33 cellular contexts compared by ENCODE assay signal in the genomic region with DNA sequence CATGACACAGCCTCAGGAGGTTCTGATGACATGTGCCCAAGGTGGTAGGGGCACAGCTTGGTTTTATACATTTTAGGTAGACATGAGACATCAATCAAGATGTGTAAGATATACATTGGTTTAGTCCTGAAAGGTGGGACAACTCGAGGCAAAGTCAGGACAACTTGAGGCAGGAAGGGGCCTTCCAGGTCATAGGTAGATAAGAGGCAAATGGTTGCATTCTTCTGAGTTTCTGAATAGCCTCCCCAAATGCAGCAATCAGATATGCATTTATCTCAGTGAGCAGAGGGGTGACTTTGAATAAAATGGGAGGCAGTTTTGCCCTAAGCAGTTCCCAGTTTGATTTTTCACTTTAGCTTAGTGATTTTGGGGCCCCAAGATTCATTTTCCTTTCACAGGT.
DNase-seq lines count a peak whose midpoint lies in the region; ATAC-seq, FAIRE-seq and TF ChIP-seq lines count a peak whose summit lies in the region.
"Had no signal": no experiment of that assay in that cellular context is flagged by ENCODE, and none has a peak within 500 bp of the region (broad histone marks: within the 10 kb centered on the region; RNA-seq: fewer than 3 reads in every experiment).

No MANE protein-coding gene starts in this region.

- FAIRE-seq in K562 (lab: Jason Lieb, UNC) = no peak
- FAIRE-seq: A204.1, A549, D721Med had no signal

- no TSS peak for BruUV-seq in K562 (replicated peaks; lab: Mats Ljungman, UMichigan)

- H3K4me1 ChIP-seq in K562 (replicated peaks in 1 of 2; ENCODE audit: control insufficient read depth in 2 of 2, insufficient read depth in 2 of 2, low read length in 2 of 2) = peaks cover 0 to 6% of the 10 kb centered on the region in 2 experiments; a peak in 1 of 5 replicates
- H3K4me1 ChIP-seq: A549, BE2C, BLaER1, Caco-2 had no signal

- H4K20me1 ChIP-seq in K562 (replicated peaks; ENCODE audit: control insufficient read depth, insufficient read depth, low read length) = no peaks in the 10 kb centered on the region
- H4K20me1 ChIP-seq: BLaER1; BLaER1 treated with 17β-estradiol and CSF1 and Interleukin-3, amounts not matched to agents 10 nM and 100 nM had no signal

- CTCF ChIA-PET in K562 (lab: Yijun Ruan, JAX; ENCODE audit: low intra/inter-chr PET ratio) = no interaction called here

- H3K36me3 Mint-ChIP-seq in activated CD4-positive, alpha-beta T cell treated with anti-CD3 and anti-CD28 coated beads, Interleukin-2, amount 10 ng/mL, durations not matched to agents 24 days and 14 days (ENCODE audit: low read depth) = no peaks in the 10 kb centered on the region
- H3K36me3 Mint-ChIP-seq: CD14-positive monocyte; CD4-positive, CD25-positive, alpha-beta regulatory T cell; CD8-positive, alpha-beta T cell had no signal

- H3K79me2 ChIP-seq in K562 (ENCODE audit: control insufficient read depth, insufficient read depth, low read length) = no peaks in the 10 kb centered on the region

- ATAC-seq in K562 = no peak
- ATAC-seq: A549; CD8-positive, alpha-beta T cell had no signal

- in situ Hi-C loops in K562 (cut with MboI) = no loop called here

- TF ChIP-seq POLR2A in K562 (conservative IDR thresholded peaks at IDR 0.05) = no peak

- H3K4me3 Mint-ChIP-seq in activated CD4-positive, alpha-beta T cell treated with anti-CD3 and anti-CD28 coated beads, Interleukin-2, amount 10 ng/mL, durations not matched to agents 24 days and 14 days = no peak overlapping the region
- H3K4me3 Mint-ChIP-seq: B cell; CD14-positive monocyte; CD4-positive, alpha-beta memory T cell; CD4-positive, alpha-beta T cell; CD4-positive, CD25-positive, alpha-beta regulatory T cell; CD8-positive, alpha-beta memory T cell; CD8-positive, alpha-beta T cell had no signal

- no peak overlapping the region for H3K27ac ChIP-seq in K562 (ENCODE audit: extremely low read depth, low read depth, low read length)
- H3K27ac ChIP-seq: 22Rv1; A549; BLaER1; BLaER1 treated with 17β-estradiol and CSF1 and Interleukin-3, amounts not matched to agents 10 nM and 100 nM; C4-2B had no signal

- H3K9me3 Mint-ChIP-seq in activated CD4-positive, alpha-beta T cell treated with anti-CD3 and anti-CD28 coated beads, Interleukin-2, amount 10 ng/mL, durations not matched to agents 24 days and 14 days = peaks cover 3% of the 10 kb centered on the region

- peaks cover 0 to 3% of the 10 kb centered on the region in 2 experiments; a peak in 1 of 5 replicates for H3K27me3 ChIP-seq in K562 (ENCODE audit: control insufficient read depth in 2 of 2, insufficient read depth in 2 of 2, low read length in 2 of 2)
- H3K27me3 ChIP-seq: BE2C; BLaER1; BLaER1 treated with 17β-estradiol and CSF1 and Interleukin-3, amounts not matched to agents 10 nM and 100 nM had no signal

- H3K9ac ChIP-seq in K562 (ENCODE audit: insufficient read depth in 1 of 2, low read depth in 2 of 2, low read length in 2 of 2) = no peak overlapping the region
- H3K9ac ChIP-seq: BLaER1; BLaER1 treated with 17β-estradiol and CSF1 and Interleukin-3, amounts not matched to agents 10 nM and 100 nM had no signal

- H3K4me2 ChIP-seq in K562 (ENCODE audit: insufficient read depth, low read length) = no peak overlapping the region
- H3K4me2 ChIP-seq: A549; BLaER1; BLaER1 treated with 17β-estradiol and CSF1 and Interleukin-3, amounts not matched to agents 10 nM and 100 nM had no signal

- peak; percentile 2 for DNase-seq in OCI-M1 (lab: John Stamatoyannopoulos, UW)
- DNase-seq in K562 (ENCODE audit: extremely low read depth in 1 of 4, low spot score in 3 of 4) = peak in 1 of 4 experiments; percentile 10
- DNase-seq in activated CD4-positive, alpha-beta T cell treated with anti-CD3 and anti-CD28 coated beads, Interleukin-2, amount 50 U/mL, for 4 hours = no peak
- DNase-seq in activated CD4-positive, alpha-beta T cell treated with anti-CD3 and anti-CD28 coated beads, Interleukin-2, amount 10 ng/mL, durations not matched to agents 24 days and 14 days = no peak
- DNase-seq: 8988T; ACHN; AML-193; BE2C; C1 segment of cervical spinal cord; Caco-2; Calu3; CD4-positive, alpha-beta memory T cell; CD4-positive, alpha-beta T cell; CD4-positive, CD25-positive, alpha-beta regulatory T cell; CD8-positive, alpha-beta memory T cell; CD8-positive, alpha-beta T cell; COR-L47; DMS 273 treated with DMSO at 0.1 percent for 48 hours; DMS153; DMS53; DMS79; DMS79 treated with DMSO at 0.1 percent for 48 hours; DND-41; EL had no signal

- TF ChIP-seq EP300 in K562 (IDR thresholded peaks at IDR 0.05; ENCODE audit: low read length) = peak; percentile 83

- no peaks in the 10 kb centered on the region; the same call in 1 of the 2 replicates for H3K9me3 ChIP-seq in K562 (replicated peaks; ENCODE audit: control insufficient read depth, insufficient read depth, low read depth, low read length)
- H3K9me3 ChIP-seq: BE2C had no signal

- no peak for TF ChIP-seq CTCF in K562 (IDR thresholded peaks at IDR 0.05 in 2 of 3, conservative IDR thresholded peaks at IDR 0.05 in 1 of 3; ENCODE audit: insufficient read depth in 2 of 3, low read depth in 1 of 3, low read length in 3 of 3)

- H3K4me1 Mint-ChIP-seq in activated CD4-positive, alpha-beta T cell treated with anti-CD3 and anti-CD28 coated beads, Interleukin-2, amount 10 ng/mL, durations not matched to agents 24 days and 14 days = no peaks in the 10 kb centered on the region
- H3K4me1 Mint-ChIP-seq: B cell; CD14-positive monocyte; CD4-positive, alpha-beta memory T cell; CD4-positive, CD25-positive, alpha-beta regulatory T cell; CD8-positive, alpha-beta memory T cell had no signal

- no peaks in the 10 kb centered on the region for H3K9me1 ChIP-seq in K562 (ENCODE audit: control insufficient read depth, insufficient read depth, low read length)

- POLR2A ChIA-PET in K562 (lab: Yijun Ruan, JAX) = interaction anchor here (0.6 kb wide), 1 partner anchor 572 kb away, joined by 3 read pairs; no protein-coding TSS in a partner anchor

- H2AFZ ChIP-seq in K562 (ENCODE audit: low read depth, low read length) = no peak overlapping the region

- TF ChIP-seq RAD21 in K562 (CRISPR knock-in tag; conservative IDR thresholded peaks at IDR 0.05 in 1 of 2, IDR thresholded peaks at IDR 0.05 in 1 of 2) = no peak

- no peaks in the 10 kb centered on the region for H3K27me3 Mint-ChIP-seq in activated CD4-positive, alpha-beta T cell treated with anti-CD3 and anti-CD28 coated beads, Interleukin-2, amount 10 ng/mL, durations not matched to agents 24 days and 14 days

- no peak overlapping the region for H3K4me3 ChIP-seq in K562
- H3K4me3 ChIP-seq: A549; BLaER1; BLaER1 treated with 17β-estradiol and CSF1 and Interleukin-3, amounts not matched to agents 10 nM and 100 nM had no signal

- intact Hi-C loops in K562 (cut with micrococcal nuclease) = no loop called here
- intact Hi-C loops in activated CD4-positive, alpha-beta T cell treated with anti-CD3 and anti-CD28 coated beads, Interleukin-2, amount 10 ng/mL, durations not matched to agents 24 days and 14 days (cut with micrococcal nuclease) = no loop called here

- H3K36me3 ChIP-seq in K562 (ENCODE audit: control insufficient read depth, insufficient read depth, low read length) = no peaks in the 10 kb centered on the region
- H3K36me3 ChIP-seq: BE2C, BLaER1 had no signal

- 0% methylated on average over 1 of the region's 1 CpG for WGBS in K562 (ENCODE audit: insufficient coverage, low coverage, missing lambda C conversion rate)

- H3K27ac Mint-ChIP-seq in activated CD4-positive, alpha-beta T cell treated with anti-CD3 and anti-CD28 coated beads, Interleukin-2, amount 10 ng/mL, durations not matched to agents 24 days and 14 days = no peak overlapping the region
- H3K27ac Mint-ChIP-seq: B cell; CD14-positive monocyte; CD4-positive, alpha-beta memory T cell; CD4-positive, alpha-beta T cell; CD4-positive, CD25-positive, alpha-beta regulatory T cell; CD8-positive, alpha-beta memory T cell; CD8-positive, alpha-beta T cell had no signal

TF ChIP-seq in K562, 482 proteins besides CTCF, POLR2A, EP300 and RAD21 (continues in another document):
- no peak for TF ChIP-seq MEF2A (IDR thresholded peaks at IDR 0.05; ENCODE audit: control insufficient read depth, low read depth, low read length)
- TF ChIP-seq, protein P1, sequence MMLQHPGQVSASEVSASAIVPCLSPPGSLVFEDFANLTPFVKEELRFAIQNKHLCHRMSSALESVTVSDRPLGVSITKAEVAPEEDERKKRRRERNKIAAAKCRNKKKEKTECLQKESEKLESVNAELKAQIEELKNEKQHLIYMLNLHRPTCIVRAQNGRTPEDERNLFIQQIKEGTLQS (IDR thresholded peaks at IDR 0.05) = no peak
- TF ChIP-seq, protein P1 (CRISPR knock-in tag; conservative IDR thresholded peaks at IDR 0.05) = no peak
- peak in 1 of 2 experiments; percentile 43; a peak in 1 of 4 replicates for TF ChIP-seq TRIM24 (IDR thresholded peaks at IDR 0.05)
- TF ChIP-seq ARID1B (IDR thresholded peaks at IDR 0.05) = peak; percentile 87
- TF ChIP-seq SMARCA4 (IDR thresholded peaks at IDR 0.05) = peak; percentile 68
- TF ChIP-seq ZNF589 (CRISPR knock-in tag; IDR thresholded peaks at IDR 0.05; ENCODE audit: low read depth) = no peak
- no peak for TF ChIP-seq LARP7 (IDR thresholded peaks at IDR 0.05)
- peak; percentile 47; the same call in 1 of the 2 replicates for TF ChIP-seq SMARCE1 (IDR thresholded peaks at IDR 0.05)
- peak; percentile 57; the same call in 1 of the 2 replicates for TF ChIP-seq NCOR1 (IDR thresholded peaks at IDR 0.05)
- peak; percentile 80 for TF ChIP-seq DPF2 (IDR thresholded peaks at IDR 0.05)
- peak; percentile 51; the same call in 1 of the 2 replicates for TF ChIP-seq HDAC2 (IDR thresholded peaks at IDR 0.05)
- TF ChIP-seq, protein P2, sequence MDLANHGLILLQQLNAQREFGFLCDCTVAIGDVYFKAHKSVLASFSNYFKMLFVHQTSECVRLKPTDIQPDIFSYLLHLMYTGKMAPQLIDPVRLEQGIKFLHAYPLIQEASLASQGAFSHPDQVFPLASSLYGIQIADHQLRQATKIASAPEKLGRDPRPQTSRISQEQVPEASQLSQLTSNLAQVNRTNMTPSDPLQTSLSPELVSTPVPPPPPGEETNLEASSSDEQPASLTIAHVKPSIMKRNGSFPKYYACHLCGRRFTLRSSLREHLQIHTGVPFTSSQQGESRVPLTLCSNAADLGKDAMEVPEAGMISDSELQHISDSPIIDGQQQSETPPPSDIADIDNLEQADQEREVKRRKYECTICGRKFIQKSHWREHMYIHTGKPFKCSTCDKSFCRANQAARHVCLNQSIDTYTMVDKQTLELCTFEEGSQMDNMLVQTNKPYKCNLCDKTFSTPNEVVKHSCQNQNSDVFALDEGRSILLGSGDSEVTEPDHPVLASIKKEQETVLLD (IDR thresholded peaks at IDR 0.05) = no peak
- peak; percentile 42; the same call in 1 of the 2 replicates for TF ChIP-seq NCOA1 (IDR thresholded peaks at IDR 0.05; ENCODE audit: low read depth)
